In genomic region chr6:27866370-27867050, GRCh38 we compare ENCODE assay signal across 8 cellular contexts. TPM values are rescaled to one million over a fixed set of nuclear protein-coding genes. Genes with fewer than 3 reads are reported as not detected.
DNase-seq lines count a peak whose midpoint lies in the region; ATAC-seq and TF ChIP-seq lines count a peak whose summit lies in the region.

No MANE protein-coding gene starts in this region.

- no peaks in the 10 kb centered on the region for H4K20me1 ChIP-seq in OCI-LY1 (ENCODE audit: insufficient read depth, low read length)

- no peaks in the 10 kb centered on the region for H3K27me3 ChIP-seq in GM06990 (replicated peaks; ENCODE audit: control insufficient read depth, insufficient read depth, low read length)
- no peaks in the 10 kb centered on the region for H3K27me3 ChIP-seq in OCI-LY1 (ENCODE audit: insufficient read depth, low read length)

- H3K27ac Mint-ChIP-seq in activated naive CD4-positive, alpha-beta T cell treated with anti-CD3 and anti-CD28 coated beads, Interleukin-2, amount 50 U/mL, for 72 hours, result peak overlapping the region; percentile 100

- H3K9me2 ChIP-seq in OCI-LY1 (ENCODE audit: low read depth, low read length), result no peaks in the 10 kb centered on the region

- intact Hi-C loops in left cardiac atrium (cut with DNase I), result no loop called here

- H3K4me3 ChIP-seq in GM06990 (replicated peaks; ENCODE audit: low read depth, low read length) (peak overlapping the region; percentile 74), OCI-LY1 (ENCODE audit: low read depth, low read length, poor library complexity, severe bottlenecking) (peak overlapping the region; percentile 69), retinal pigment epithelial cell (ENCODE audit: low read length) (peak overlapping the region; percentile 73)

- ATAC-seq in HG03280 (IDR thresholded peaks at IDR 0.05; ENCODE audit: unreplicated experiment), result peak; percentile 6
- ATAC-seq in activated naive CD4-positive, alpha-beta T cell treated with anti-CD3 and anti-CD28 coated beads, Interleukin-2, amount 50 U/mL, for 72 hours, result peak; percentile 25 to 46
- ATAC-seq in left cardiac atrium, result peak; percentile 14 to 32
- ATAC-seq in HG02884 (IDR thresholded peaks at IDR 0.05; ENCODE audit: unreplicated experiment), result no peak

- DNase-seq in GM06990 (ENCODE audit: extremely low read depth, insufficient read length) (no peak), left cardiac atrium (no peak), retinal pigment epithelial cell (ENCODE audit: low read depth) (no peak), COLO829 (ENCODE audit: low spot score) (no peak)
- peak; percentile 71 to 72 for DNase-seq in activated naive CD4-positive, alpha-beta T cell treated with anti-CD3 and anti-CD28 coated beads, Interleukin-2, amount 50 U/mL, for 72 hours (ENCODE audit: low spot score in 2 of 2)

- H3K36me3 ChIP-seq in GM06990 (ENCODE audit: control insufficient read depth, insufficient read depth, low read length) (no peaks in the 10 kb centered on the region), OCI-LY1 (ENCODE audit: insufficient read depth, low read length) (peaks cover 4% of the 10 kb centered on the region; the same call in 1 of the 2 replicates)

- H3K9me3 ChIP-seq in OCI-LY1 (ENCODE audit: low read length), result 0 out of 2 replicates have a peak, but pooled peaks cover 6% of the 10 kb centered on the region

- no peaks in the 10 kb centered on the region for H3K79me2 ChIP-seq in OCI-LY1 (ENCODE audit: insufficient read depth, low read length)

- peak overlapping the region; percentile 87 for H3K4me2 ChIP-seq in OCI-LY1 (ENCODE audit: low read length)

- H3K36me3 Mint-ChIP-seq in activated naive CD4-positive, alpha-beta T cell treated with anti-CD3 and anti-CD28 coated beads, Interleukin-2, amount 50 U/mL, for 72 hours, result peaks cover 18 to 21% of the 10 kb centered on the region in 2 donors

- no peak for TF ChIP-seq CTCF in GM06990 (IDR thresholded peaks at IDR 0.05; ENCODE audit: insufficient read depth, low read length, poor library complexity, severe bottlenecking)
- TF ChIP-seq CTCF in OCI-LY1 (IDR thresholded peaks at IDR 0.05; ENCODE audit: low read length), result no peak
- no peak for TF ChIP-seq CTCF in retinal pigment epithelial cell (conservative IDR thresholded peaks at IDR 0.05; ENCODE audit: low read depth, low read length)

- H3K27ac ChIP-seq in OCI-LY1 (ENCODE audit: low read depth, low read length, poor library complexity, severe bottlenecking), result peak overlapping the region; percentile 99

- peaks cover 56% of the 10 kb centered on the region for H3K4me1 ChIP-seq in OCI-LY1 (ENCODE audit: insufficient read depth, low read length, severe bottlenecking)

- H3F3A ChIP-seq in OCI-LY1 (ENCODE audit: insufficient read depth, low read length), result peaks cover 13% of the 10 kb centered on the region

- H3K9ac ChIP-seq in OCI-LY1 (ENCODE audit: low read length), result peak overlapping the region; percentile 90

- no peak overlapping the region for H2AFZ ChIP-seq in OCI-LY1 (ENCODE audit: low read length)

- peaks cover 0 to 4% of the 10 kb centered on the region in 2 donors for H3K9me3 Mint-ChIP-seq in activated naive CD4-positive, alpha-beta T cell treated with anti-CD3 and anti-CD28 coated beads, Interleukin-2, amount 50 U/mL, for 72 hours

RNA-seq across cellular contexts. Expression of gene OR2B2, which starts 45.7 kb away (rescaled TPM):
- total RNA-seq in activated naive CD4-positive, alpha-beta T cell treated with anti-CD3 and anti-CD28 coated beads, Interleukin-2, amount 50 U/mL, for 72 hours, result not detected
- not detected for total RNA-seq in left cardiac atrium

Comparison
In these comparisons a context has a peak if more than half of its experiments do, and no peak if none do; other contexts are left out.
1. DNase-seq: peak in activated naive CD4-positive, alpha-beta T cell treated with anti-CD3 and anti-CD28 coated beads, Interleukin-2, amount 50 U/mL, for 72 hours (2 of 2); none in GM06990 (single experiment), left cardiac atrium (single experiment), retinal pigment epithelial cell (single experiment) and COLO829 (single experiment).
2. Peak in every context shown above with its lines, with median percentiles within 50 percentile points of each other: H3K4me3 ChIP-seq.